Comparison of ENCODE assay signal across 1 cellular context in the genomic region with DNA sequence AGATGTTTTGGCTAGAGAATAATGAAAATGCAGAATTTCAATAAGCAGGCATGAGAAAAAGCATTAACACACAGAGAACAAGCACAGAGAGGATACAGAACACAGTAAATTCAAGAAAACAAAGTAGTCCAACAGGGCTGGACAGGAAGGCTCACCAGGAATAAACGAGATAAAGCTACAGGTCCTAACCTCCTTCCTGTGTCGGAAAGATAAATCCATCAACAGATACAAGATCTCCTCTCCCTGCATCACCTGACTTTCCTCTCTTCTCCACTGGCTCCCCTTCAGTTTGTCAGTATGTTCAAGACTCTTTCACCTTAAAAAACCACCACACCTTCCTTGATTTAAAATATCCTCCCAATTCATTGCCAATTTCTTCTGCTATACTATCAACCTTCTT.
TF ChIP-seq lines count a peak whose summit lies in the region.

No MANE protein-coding gene starts in this region.

TF ChIP-seq in K562, 482 proteins besides CTCF, POLR2A, EP300 and RAD21 (continued from another document and continues in another):
- TF ChIP-seq, protein P1, sequence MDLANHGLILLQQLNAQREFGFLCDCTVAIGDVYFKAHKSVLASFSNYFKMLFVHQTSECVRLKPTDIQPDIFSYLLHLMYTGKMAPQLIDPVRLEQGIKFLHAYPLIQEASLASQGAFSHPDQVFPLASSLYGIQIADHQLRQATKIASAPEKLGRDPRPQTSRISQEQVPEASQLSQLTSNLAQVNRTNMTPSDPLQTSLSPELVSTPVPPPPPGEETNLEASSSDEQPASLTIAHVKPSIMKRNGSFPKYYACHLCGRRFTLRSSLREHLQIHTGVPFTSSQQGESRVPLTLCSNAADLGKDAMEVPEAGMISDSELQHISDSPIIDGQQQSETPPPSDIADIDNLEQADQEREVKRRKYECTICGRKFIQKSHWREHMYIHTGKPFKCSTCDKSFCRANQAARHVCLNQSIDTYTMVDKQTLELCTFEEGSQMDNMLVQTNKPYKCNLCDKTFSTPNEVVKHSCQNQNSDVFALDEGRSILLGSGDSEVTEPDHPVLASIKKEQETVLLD (IDR thresholded peaks at IDR 0.05): no peak
- TF ChIP-seq SUPT5H (IDR thresholded peaks at IDR 0.05): no peak
- no peak for TF ChIP-seq NCOA4 (IDR thresholded peaks at IDR 0.05; ENCODE audit: partially characterized antibody)
- TF ChIP-seq MEF2A (IDR thresholded peaks at IDR 0.05; ENCODE audit: control insufficient read depth, low read depth, low read length): no peak
- TF ChIP-seq ZNF311 (CRISPR knock-in tag; IDR thresholded peaks at IDR 0.05): no peak
- no peak for TF ChIP-seq TBP (optimal IDR thresholded peaks at IDR 0.05; ENCODE audit: low read depth, low read length)
- peak; percentile 24; the same call in 1 of the 2 replicates for TF ChIP-seq EHMT2 (IDR thresholded peaks at IDR 0.05)
- no peak for TF ChIP-seq GABPB1 (CRISPR knock-in tag; IDR thresholded peaks at IDR 0.05)
- TF ChIP-seq ARNT (IDR thresholded peaks at IDR 0.05): no peak
- TF ChIP-seq, protein P2, sequence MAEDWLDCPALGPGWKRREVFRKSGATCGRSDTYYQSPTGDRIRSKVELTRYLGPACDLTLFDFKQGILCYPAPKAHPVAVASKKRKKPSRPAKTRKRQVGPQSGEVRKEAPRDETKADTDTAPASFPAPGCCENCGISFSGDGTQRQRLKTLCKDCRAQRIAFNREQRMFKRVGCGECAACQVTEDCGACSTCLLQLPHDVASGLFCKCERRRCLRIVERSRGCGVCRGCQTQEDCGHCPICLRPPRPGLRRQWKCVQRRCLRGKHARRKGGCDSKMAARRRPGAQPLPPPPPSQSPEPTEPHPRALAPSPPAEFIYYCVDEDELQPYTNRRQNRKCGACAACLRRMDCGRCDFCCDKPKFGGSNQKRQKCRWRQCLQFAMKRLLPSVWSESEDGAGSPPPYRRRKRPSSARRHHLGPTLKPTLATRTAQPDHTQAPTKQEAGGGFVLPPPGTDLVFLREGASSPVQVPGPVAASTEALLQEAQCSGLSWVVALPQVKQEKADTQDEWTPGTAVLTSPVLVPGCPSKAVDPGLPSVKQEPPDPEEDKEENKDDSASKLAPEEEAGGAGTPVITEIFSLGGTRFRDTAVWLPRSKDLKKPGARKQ (CRISPR knock-in tag; IDR thresholded peaks at IDR 0.05): no peak
- no peak for TF ChIP-seq EP400 (IDR thresholded peaks at IDR 0.05)
- no peak for TF ChIP-seq ZNF174 (CRISPR knock-in tag; IDR thresholded peaks at IDR 0.05)
- TF ChIP-seq SMARCA4 (IDR thresholded peaks at IDR 0.05): peak; percentile 86
- TF ChIP-seq, protein P3, sequence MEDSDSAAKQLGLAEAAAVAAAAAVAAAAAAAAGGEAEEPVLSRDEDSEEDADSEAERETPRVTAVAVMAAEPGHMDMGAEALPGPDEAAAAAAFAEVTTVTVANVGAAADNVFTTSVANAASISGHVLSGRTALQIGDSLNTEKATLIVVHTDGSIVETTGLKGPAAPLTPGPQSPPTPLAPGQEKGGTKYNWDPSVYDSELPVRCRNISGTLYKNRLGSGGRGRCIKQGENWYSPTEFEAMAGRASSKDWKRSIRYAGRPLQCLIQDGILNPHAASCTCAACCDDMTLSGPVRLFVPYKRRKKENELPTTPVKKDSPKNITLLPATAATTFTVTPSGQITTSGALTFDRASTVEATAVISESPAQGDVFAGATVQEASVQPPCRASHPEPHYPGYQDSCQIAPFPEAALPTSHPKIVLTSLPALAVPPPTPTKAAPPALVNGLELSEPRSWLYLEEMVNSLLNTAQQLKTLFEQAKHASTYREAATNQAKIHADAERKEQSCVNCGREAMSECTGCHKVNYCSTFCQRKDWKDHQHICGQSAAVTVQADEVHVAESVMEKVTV (CRISPR knock-in tag; IDR thresholded peaks at IDR 0.05): no peak
- TF ChIP-seq, protein P4, sequence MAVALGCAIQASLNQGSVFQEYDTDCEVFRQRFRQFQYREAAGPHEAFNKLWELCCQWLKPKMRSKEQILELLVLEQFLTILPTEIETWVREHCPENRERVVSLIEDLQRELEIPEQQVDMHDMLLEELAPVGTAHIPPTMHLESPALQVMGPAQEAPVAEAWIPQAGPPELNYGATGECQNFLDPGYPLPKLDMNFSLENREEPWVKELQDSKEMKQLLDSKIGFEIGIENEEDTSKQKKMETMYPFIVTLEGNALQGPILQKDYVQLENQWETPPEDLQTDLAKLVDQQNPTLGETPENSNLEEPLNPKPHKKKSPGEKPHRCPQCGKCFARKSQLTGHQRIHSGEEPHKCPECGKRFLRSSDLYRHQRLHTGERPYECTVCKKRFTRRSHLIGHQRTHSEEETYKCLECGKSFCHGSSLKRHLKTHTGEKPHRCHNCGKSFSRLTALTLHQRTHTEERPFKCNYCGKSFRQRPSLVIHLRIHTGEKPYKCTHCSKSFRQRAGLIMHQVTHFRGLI (CRISPR knock-in tag; IDR thresholded peaks at IDR 0.05): no peak
- TF ChIP-seq, protein P5, sequence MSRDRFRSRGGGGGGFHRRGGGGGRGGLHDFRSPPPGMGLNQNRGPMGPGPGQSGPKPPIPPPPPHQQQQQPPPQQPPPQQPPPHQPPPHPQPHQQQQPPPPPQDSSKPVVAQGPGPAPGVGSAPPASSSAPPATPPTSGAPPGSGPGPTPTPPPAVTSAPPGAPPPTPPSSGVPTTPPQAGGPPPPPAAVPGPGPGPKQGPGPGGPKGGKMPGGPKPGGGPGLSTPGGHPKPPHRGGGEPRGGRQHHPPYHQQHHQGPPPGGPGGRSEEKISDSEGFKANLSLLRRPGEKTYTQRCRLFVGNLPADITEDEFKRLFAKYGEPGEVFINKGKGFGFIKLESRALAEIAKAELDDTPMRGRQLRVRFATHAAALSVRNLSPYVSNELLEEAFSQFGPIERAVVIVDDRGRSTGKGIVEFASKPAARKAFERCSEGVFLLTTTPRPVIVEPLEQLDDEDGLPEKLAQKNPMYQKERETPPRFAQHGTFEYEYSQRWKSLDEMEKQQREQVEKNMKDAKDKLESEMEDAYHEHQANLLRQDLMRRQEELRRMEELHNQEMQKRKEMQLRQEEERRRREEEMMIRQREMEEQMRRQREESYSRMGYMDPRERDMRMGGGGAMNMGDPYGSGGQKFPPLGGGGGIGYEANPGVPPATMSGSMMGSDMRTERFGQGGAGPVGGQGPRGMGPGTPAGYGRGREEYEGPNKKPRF (IDR thresholded peaks at IDR 0.05; ENCODE audit: low read depth, low read length): no peak
- 0 out of 2 replicates have a peak, but pooled peaks have one; percentile 45 for TF ChIP-seq NBN (IDR thresholded peaks at IDR 0.05; ENCODE audit: low read depth)
- TF ChIP-seq, protein P6, sequence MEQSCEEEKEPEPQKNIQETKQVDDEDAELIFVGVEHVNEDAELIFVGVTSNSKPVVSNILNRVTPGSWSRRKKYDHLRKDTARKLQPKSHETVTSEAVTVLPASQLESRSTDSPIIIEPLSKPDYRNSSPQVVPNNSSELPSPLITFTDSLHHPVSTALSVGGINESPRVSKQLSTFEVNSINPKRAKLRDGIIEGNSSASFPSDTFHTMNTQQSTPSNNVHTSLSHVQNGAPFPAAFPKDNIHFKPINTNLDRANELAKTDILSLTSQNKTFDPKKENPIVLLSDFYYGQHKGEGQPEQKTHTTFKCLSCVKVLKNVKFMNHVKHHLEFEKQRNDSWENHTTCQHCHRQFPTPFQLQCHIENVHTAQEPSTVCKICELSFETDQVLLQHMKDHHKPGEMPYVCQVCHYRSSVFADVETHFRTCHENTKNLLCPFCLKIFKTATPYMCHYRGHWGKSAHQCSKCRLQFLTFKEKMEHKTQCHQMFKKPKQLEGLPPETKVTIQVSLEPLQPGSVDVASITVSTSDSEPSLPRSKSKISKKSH (CRISPR knock-in tag; IDR thresholded peaks at IDR 0.05): no peak
- TF ChIP-seq SAP30 (IDR thresholded peaks at IDR 0.05; ENCODE audit: borderline replicate concordance, insufficient read depth, low read depth, low read length, poor library complexity, severe bottlenecking): no peak
- peak; percentile 84 for TF ChIP-seq SMARCE1 (IDR thresholded peaks at IDR 0.05)
- peak; percentile 55 for TF ChIP-seq NCOR1 (IDR thresholded peaks at IDR 0.05)
- TF ChIP-seq, protein P7, sequence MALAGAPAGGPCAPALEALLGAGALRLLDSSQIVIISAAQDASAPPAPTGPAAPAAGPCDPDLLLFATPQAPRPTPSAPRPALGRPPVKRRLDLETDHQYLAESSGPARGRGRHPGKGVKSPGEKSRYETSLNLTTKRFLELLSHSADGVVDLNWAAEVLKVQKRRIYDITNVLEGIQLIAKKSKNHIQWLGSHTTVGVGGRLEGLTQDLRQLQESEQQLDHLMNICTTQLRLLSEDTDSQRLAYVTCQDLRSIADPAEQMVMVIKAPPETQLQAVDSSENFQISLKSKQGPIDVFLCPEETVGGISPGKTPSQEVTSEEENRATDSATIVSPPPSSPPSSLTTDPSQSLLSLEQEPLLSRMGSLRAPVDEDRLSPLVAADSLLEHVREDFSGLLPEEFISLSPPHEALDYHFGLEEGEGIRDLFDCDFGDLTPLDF (CRISPR knock-in tag; IDR thresholded peaks at IDR 0.05): no peak
- no peak for TF ChIP-seq GTF2F1 (IDR thresholded peaks at IDR 0.05; ENCODE audit: low read depth, low read length)
- TF ChIP-seq, protein P8, sequence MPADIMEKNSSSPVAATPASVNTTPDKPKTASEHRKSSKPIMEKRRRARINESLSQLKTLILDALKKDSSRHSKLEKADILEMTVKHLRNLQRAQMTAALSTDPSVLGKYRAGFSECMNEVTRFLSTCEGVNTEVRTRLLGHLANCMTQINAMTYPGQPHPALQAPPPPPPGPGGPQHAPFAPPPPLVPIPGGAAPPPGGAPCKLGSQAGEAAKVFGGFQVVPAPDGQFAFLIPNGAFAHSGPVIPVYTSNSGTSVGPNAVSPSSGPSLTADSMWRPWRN (IDR thresholded peaks at IDR 0.05; ENCODE audit: low read depth): no peak
- TF ChIP-seq GABPA (tag; conservative IDR thresholded peaks at IDR 0.05; ENCODE audit: low read depth): 0 out of 2 replicates have a peak, but pooled peaks have one; percentile 18
- no peak for TF ChIP-seq RFX5 (IDR thresholded peaks at IDR 0.05; ENCODE audit: low read depth, low read length)
- TF ChIP-seq, protein P9, sequence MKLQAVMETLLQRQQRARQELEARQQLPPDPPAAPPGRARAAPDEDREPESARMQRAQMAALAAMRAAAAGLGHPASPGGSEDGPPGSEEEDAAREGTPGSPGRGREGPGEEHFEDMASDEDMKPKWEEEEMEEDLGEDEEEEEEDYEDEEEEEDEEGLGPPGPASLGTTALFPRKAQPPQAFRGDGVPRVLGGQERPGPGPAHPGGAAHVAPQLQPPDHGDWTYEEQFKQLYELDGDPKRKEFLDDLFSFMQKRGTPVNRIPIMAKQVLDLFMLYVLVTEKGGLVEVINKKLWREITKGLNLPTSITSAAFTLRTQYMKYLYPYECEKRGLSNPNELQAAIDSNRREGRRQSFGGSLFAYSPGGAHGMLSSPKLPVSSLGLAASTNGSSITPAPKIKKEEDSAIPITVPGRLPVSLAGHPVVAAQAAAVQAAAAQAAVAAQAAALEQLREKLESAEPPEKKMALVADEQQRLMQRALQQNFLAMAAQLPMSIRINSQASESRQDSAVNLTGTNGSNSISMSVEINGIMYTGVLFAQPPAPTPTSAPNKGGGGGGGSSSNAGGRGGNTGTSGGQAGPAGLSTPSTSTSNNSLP (IDR thresholded peaks at IDR 0.05; ENCODE audit: borderline replicate concordance, low read depth, low read length): no peak
- TF ChIP-seq, protein P10, sequence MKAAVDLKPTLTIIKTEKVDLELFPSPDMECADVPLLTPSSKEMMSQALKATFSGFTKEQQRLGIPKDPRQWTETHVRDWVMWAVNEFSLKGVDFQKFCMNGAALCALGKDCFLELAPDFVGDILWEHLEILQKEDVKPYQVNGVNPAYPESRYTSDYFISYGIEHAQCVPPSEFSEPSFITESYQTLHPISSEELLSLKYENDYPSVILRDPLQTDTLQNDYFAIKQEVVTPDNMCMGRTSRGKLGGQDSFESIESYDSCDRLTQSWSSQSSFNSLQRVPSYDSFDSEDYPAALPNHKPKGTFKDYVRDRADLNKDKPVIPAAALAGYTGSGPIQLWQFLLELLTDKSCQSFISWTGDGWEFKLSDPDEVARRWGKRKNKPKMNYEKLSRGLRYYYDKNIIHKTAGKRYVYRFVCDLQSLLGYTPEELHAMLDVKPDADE (conservative IDR thresholded peaks at IDR 0.05; ENCODE audit: control insufficient read depth, low read depth, low read length): no peak
- TF ChIP-seq, protein P11, sequence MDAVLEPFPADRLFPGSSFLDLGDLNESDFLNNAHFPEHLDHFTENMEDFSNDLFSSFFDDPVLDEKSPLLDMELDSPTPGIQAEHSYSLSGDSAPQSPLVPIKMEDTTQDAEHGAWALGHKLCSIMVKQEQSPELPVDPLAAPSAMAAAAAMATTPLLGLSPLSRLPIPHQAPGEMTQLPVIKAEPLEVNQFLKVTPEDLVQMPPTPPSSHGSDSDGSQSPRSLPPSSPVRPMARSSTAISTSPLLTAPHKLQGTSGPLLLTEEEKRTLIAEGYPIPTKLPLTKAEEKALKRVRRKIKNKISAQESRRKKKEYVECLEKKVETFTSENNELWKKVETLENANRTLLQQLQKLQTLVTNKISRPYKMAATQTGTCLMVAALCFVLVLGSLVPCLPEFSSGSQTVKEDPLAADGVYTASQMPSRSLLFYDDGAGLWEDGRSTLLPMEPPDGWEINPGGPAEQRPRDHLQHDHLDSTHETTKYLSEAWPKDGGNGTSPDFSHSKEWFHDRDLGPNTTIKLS (IDR thresholded peaks at IDR 0.05; ENCODE audit: borderline replicate concordance, low read depth): no peak
- TF ChIP-seq ZNF668 (CRISPR knock-in tag; IDR thresholded peaks at IDR 0.05): no peak
- TF ChIP-seq, protein P12, sequence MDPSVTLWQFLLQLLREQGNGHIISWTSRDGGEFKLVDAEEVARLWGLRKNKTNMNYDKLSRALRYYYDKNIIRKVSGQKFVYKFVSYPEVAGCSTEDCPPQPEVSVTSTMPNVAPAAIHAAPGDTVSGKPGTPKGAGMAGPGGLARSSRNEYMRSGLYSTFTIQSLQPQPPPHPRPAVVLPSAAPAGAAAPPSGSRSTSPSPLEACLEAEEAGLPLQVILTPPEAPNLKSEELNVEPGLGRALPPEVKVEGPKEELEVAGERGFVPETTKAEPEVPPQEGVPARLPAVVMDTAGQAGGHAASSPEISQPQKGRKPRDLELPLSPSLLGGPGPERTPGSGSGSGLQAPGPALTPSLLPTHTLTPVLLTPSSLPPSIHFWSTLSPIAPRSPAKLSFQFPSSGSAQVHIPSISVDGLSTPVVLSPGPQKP (CRISPR knock-in tag; IDR thresholded peaks at IDR 0.05): no peak
- peak in 1 of 2 experiments; percentile 60; a peak in 1 of 4 replicates for TF ChIP-seq HDAC1 (IDR thresholded peaks at IDR 0.05)
- TF ChIP-seq, protein P13, sequence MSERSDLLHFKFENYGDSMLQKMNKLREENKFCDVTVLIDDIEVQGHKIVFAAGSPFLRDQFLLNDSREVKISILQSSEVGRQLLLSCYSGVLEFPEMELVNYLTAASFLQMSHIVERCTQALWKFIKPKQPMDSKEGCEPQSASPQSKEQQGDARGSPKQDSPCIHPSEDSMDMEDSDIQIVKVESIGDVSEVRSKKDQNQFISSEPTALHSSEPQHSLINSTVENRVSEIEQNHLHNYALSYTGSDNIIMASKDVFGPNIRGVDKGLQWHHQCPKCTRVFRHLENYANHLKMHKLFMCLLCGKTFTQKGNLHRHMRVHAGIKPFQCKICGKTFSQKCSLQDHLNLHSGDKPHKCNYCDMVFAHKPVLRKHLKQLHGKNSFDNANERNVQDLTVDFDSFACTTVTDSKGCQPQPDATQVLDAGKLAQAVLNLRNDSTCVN (CRISPR knock-in tag; IDR thresholded peaks at IDR 0.05): no peak
- no peak for TF ChIP-seq ELF1 (tag; IDR thresholded peaks at IDR 0.05)
- TF ChIP-seq HCFC1 (IDR thresholded peaks at IDR 0.05; ENCODE audit: low read depth, low read length): no peak
- TF ChIP-seq, protein P14, sequence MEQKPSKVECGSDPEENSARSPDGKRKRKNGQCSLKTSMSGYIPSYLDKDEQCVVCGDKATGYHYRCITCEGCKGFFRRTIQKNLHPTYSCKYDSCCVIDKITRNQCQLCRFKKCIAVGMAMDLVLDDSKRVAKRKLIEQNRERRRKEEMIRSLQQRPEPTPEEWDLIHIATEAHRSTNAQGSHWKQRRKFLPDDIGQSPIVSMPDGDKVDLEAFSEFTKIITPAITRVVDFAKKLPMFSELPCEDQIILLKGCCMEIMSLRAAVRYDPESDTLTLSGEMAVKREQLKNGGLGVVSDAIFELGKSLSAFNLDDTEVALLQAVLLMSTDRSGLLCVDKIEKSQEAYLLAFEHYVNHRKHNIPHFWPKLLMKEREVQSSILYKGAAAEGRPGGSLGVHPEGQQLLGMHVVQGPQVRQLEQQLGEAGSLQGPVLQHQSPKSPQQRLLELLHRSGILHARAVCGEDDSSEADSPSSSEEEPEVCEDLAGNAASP (IDR thresholded peaks at IDR 0.05): no peak
